ENCODE assay signal across 9 cellular contexts in the genomic region with DNA sequence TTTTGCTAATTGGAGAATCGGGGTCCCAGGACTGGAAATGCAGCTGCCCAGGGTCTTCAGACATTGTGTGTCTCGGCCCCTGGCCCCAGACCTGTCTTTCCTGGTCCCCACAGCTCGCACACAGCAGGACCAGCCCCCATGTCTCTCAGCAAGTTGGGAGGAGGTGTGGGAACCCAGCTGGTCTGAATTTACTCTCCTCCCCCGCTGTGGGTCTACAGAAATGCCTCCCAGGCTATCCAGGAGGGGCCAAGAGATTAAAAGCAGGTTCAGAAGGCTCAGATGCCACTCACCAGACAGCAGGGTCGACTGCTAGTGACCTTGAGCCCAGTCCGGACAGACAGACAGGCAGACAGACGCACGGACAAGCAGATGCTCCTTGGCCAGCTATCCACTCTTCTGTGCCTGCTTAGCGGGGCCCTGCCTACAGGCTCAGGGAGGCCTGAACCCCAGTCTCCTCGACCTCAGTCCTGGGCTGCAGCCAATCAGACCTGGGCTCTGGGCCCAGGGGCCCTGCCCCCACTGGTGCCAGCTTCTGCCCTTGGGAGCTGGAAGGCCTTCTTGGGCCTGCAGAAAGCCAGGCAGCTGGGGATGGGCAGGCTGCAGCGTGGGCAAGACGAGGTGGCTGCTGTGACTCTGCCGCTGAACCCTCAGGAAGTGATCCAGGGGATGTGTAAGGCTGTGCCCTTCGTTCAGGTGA. TPM values are rescaled to one million over a fixed set of nuclear protein-coding genes. Genes with fewer than 3 reads are reported as not detected.
DNase-seq lines count a peak whose midpoint lies in the region; ATAC-seq and TF ChIP-seq lines count a peak whose summit lies in the region.
"Had no signal": no experiment of that assay in that cellular context is flagged by ENCODE, and none has a peak within 500 bp of the region (broad histone marks: within the 10 kb centered on the region; RNA-seq: fewer than 3 reads in every experiment).

A gene with protein sequence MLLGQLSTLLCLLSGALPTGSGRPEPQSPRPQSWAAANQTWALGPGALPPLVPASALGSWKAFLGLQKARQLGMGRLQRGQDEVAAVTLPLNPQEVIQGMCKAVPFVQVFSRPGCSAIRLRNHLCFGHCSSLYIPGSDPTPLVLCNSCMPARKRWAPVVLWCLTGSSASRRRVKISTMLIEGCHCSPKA (plus strand): TSS at position 285 of the 697 bp plus-strand sequence. CDS start 85 bp downstream, at position 370.

- H3K4me3 ChIP-seq in BLaER1 (no peak within 1 kb of the TSS), mammary epithelial cell (replicated peaks in 1 of 3; ENCODE audit: insufficient read depth in 1 of 3, low read depth in 2 of 3, low read length in 3 of 3) (no peak within 1 kb of the TSS)

- no peak within 1 kb of the TSS for H3K4me3 Mint-ChIP-seq in effector memory CD8-positive, alpha-beta T cell

- BruUV-seq in mammary epithelial cell (replicated peaks; lab: Mats Ljungman, UMichigan): no TSS peak

- in situ Hi-C loops in mammary epithelial cell (cut with MboI; ENCODE audit: low sequenced_read_pairs in 2 of 2): no loop called here

- H3K36me3 Mint-ChIP-seq in effector memory CD8-positive, alpha-beta T cell (ENCODE audit: insufficient read depth): peaks cover 4% of the 10 kb centered on the region

- TF ChIP-seq CTCF in mammary epithelial cell (conservative IDR thresholded peaks at IDR 0.05 in 1 of 2, IDR thresholded peaks at IDR 0.05 in 1 of 2; ENCODE audit: extremely low read depth in 1 of 2, insufficient read depth in 1 of 2, low read depth in 1 of 2, low read length in 2 of 2): no peak

- no peaks in the 10 kb centered on the region for H3K9me3 Mint-ChIP-seq in effector memory CD8-positive, alpha-beta T cell

- H3K27ac Mint-ChIP-seq in effector memory CD8-positive, alpha-beta T cell: peak within 1 kb of the TSS; percentile 5 to 80

- dilution Hi-C loops in mammary epithelial cell (cut with HindIII; ENCODE audit: low sequenced_read_pairs): no loop called here

- 37% methylated on average over 11 of the region's 14 CpGs for WGBS in mammary epithelial cell (ENCODE audit: low coverage, missing lambda C conversion rate)

- intact Hi-C loops in mammary epithelial cell (cut with micrococcal nuclease): no loop called here

- H4K20me1 ChIP-seq in BLaER1 (no peaks in the 10 kb centered on the region), mammary epithelial cell (ENCODE audit: insufficient read depth, low read length) (no peaks in the 10 kb centered on the region)

- H3K27me3 ChIP-seq in BLaER1 (no peaks in the 10 kb centered on the region), mammary epithelial cell (ENCODE audit: insufficient read depth, low read length) (peaks cover 3% of the 10 kb centered on the region)

- peaks cover 5 to 7% of the 10 kb centered on the region in 2 donors for H3K4me1 Mint-ChIP-seq in effector memory CD8-positive, alpha-beta T cell (ENCODE audit: low read depth in 2 of 2)

- CTCF ChIA-PET in mammary epithelial cell (lab: Charles Lee; ENCODE audit: low non-redundant PET): no interaction called here

- no peaks in the 10 kb centered on the region for H3K27me3 Mint-ChIP-seq in effector memory CD8-positive, alpha-beta T cell

- no peak for ATAC-seq in effector memory CD8-positive, alpha-beta T cell (replicated peaks)

- H3K27ac ChIP-seq in BLaER1 (peak within 1 kb of the TSS; percentile 44; the same call in 1 of the 2 replicates), mammary epithelial cell (ENCODE audit: insufficient read depth, low read depth, low read length) (no peak within 1 kb of the TSS)

- H3K36me3 ChIP-seq in BLaER1 (no peaks in the 10 kb centered on the region), mammary epithelial cell (ENCODE audit: insufficient read depth, low read length) (no peaks in the 10 kb centered on the region)

- H2AFZ ChIP-seq in mammary epithelial cell (ENCODE audit: low read depth, low read length): no peak within 1 kb of the TSS

- H3K9me3 ChIP-seq in BLaER1 (no peaks in the 10 kb centered on the region), mammary epithelial cell (replicated peaks; ENCODE audit: insufficient read depth, low read length) (no peaks in the 10 kb centered on the region)

- H3K9ac ChIP-seq in BLaER1 (no peak within 1 kb of the TSS; the same call in 1 of the 2 replicates), mammary epithelial cell (ENCODE audit: insufficient read depth, low read length) (no peak within 1 kb of the TSS)

- H3K4me2 ChIP-seq in BLaER1 (no peak within 1 kb of the TSS), mammary epithelial cell (ENCODE audit: insufficient read depth, low read depth, low read length) (no peak within 1 kb of the TSS)

- H3K79me2 ChIP-seq in mammary epithelial cell (ENCODE audit: insufficient read depth, low read length): no peaks in the 10 kb centered on the region

- DNase-seq in NCI-H524 treated with DMSO at 0.1 percent for 48 hours (lab: John Stamatoyannopoulos, UW): peak; percentile 43
- no peak for DNase-seq in effector memory CD8-positive, alpha-beta T cell
- peak; percentile 63 for DNase-seq in midbrain (lab: John Stamatoyannopoulos, UW)
- DNase-seq in NCI-H2081 treated with DMSO at 0.1 percent for 48 hours (lab: John Stamatoyannopoulos, UW): no peak
- no peak for DNase-seq in mammary epithelial cell
- no peak for DNase-seq in NCI-H2107 treated with DMSO at 0.1 percent for 48 hours (lab: John Stamatoyannopoulos, UW; ENCODE audit: unreplicated experiment)
- no peak for DNase-seq in effector CD8-positive, alpha-beta T cell (lab: John Stamatoyannopoulos, UW)
- DNase-seq: DMS79 had no signal

- H3K4me1 ChIP-seq in BLaER1: peaks cover 30% of the 10 kb centered on the region
- peaks cover 9% of the 10 kb centered on the region for H3K4me1 ChIP-seq in mammary epithelial cell (ENCODE audit: insufficient read depth, low read length)

RNA-seq across cellular contexts. Expression of the gene that starts here (rescaled TPM):
- total RNA-seq in mammary epithelial cell: under 1 TPM; under 0.01 to 0.28 TPM
- 0.07 TPM for polyA plus RNA-seq in mammary epithelial cell
- not detected for polyA minus RNA-seq in mammary epithelial cell

Comparison
In these comparisons a context has a peak if more than half of its experiments do, and no peak if none do; other contexts are left out.
1. DNase-seq: peak in NCI-H524 treated with DMSO at 0.1 percent for 48 hours (single experiment) and midbrain (single experiment); none in effector memory CD8-positive, alpha-beta T cell (0 of 3), NCI-H2081 treated with DMSO at 0.1 percent for 48 hours (single experiment), mammary epithelial cell (single experiment), NCI-H2107 treated with DMSO at 0.1 percent for 48 hours (single experiment) and effector CD8-positive, alpha-beta T cell (single experiment).